ENCODE assay signal across 21 cellular contexts in the genomic region with DNA sequence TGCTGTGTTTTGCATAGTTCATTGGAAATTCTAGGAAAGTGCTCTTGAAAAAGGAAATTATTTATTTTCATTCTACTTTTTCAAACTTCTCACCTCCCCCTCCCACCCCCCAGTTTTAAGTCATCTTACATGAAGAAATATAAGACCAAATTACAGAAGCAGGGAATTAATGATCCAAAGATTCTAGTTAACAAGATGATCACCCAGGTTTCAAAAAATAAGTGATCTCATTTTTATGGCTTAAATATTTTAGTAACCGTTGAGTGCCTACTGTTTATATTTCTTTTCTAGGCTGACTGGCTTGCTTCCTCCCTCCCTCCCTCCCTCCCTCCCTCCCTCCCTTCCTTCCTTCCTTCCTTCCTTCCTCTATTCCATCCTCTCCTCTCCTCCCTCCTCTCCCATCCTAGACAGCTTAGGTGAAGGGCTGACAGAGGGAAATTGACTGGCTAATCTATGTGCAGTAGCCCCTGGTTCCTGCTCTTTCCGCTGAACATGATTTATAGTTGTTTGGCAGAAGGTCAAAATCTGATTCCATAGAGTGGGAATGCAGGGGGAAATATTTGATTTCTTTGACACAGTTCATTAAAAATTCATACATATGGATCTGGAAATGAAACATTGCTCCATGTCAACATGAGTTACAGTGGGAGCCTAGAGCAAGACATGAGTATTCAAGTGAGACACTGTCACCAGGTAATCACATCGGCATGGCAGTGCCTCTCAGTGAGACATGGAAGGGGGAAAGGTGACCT.
A peak's percentile ranks its signal among the peaks of the same experiment; 100 is the strongest.
DNase-seq lines count a peak whose midpoint lies in the region; ATAC-seq and TF ChIP-seq lines count a peak whose summit lies in the region.
"Had no signal": no experiment of that assay in that cellular context is flagged by ENCODE, and none has a peak within 500 bp of the region (broad histone marks: within the 10 kb centered on the region; RNA-seq: fewer than 3 reads in every experiment).

No MANE protein-coding gene starts in this region.

- H4K8ac ChIP-seq in IMR-90 (ENCODE audit: low read depth in 2 of 2, low read length in 2 of 2): no peak overlapping the region

- no peak overlapping the region for H2BK5ac ChIP-seq in IMR-90 (ENCODE audit: low read depth, low read length, poor library complexity, severe bottlenecking)

- H2BK20ac ChIP-seq in IMR-90 (ENCODE audit: low read depth, low read length): no peak overlapping the region

- no peak overlapping the region for H3K4me3 Mint-ChIP-seq in activated T-helper 2 cell treated with anti-CD3 and anti-CD28 coated beads, Interferon-gamma antibody, Interleukin-2, Interleukin-4, amounts not matched to agents 10 μg/mL and 5 μg/mL and 100 μg/mL, durations not matched to agents 14 hours and 24 hours and 36 hours (ENCODE audit: low read depth)
- no peak overlapping the region for H3K4me3 Mint-ChIP-seq in activated CD4-positive, alpha-beta T cell treated with anti-CD3 and anti-CD28 coated beads, Interleukin-2, amount 10 ng/mL, durations not matched to agents 24 days and 14 days
- H3K4me3 Mint-ChIP-seq in natural killer cell treated with Interleukin-12 subunit alpha and Interleukin-12 subunit beta and Interleukin-15 and Interleukin-18, amount 100 ng/mL, for 72 hours: no peak overlapping the region
- H3K4me3 Mint-ChIP-seq: immature natural killer cell had no signal

- in situ Hi-C loops in IMR-90 (cut with MboI; ENCODE audit: low sequenced_read_pairs): no loop called here

- no peaks in the 10 kb centered on the region; the same call in 1 of the 2 replicates for H3K9me1 ChIP-seq in IMR-90 (ENCODE audit: insufficient read depth, low read length)

- no peak overlapping the region for H4K5ac ChIP-seq in IMR-90 (ENCODE audit: low read depth, low read length)

- H3K23ac ChIP-seq in IMR-90 (ENCODE audit: low read depth, low read length): no peak overlapping the region

- no peak overlapping the region for H3K4ac ChIP-seq in IMR-90 (ENCODE audit: low read depth, low read length)

- no peaks in the 10 kb centered on the region for H3K9me2 ChIP-seq in PC-3 (replicated peaks; ENCODE audit: low read length)

- H3K27ac Mint-ChIP-seq in activated T-helper 2 cell treated with anti-CD3 and anti-CD28 coated beads, Interferon-gamma antibody, Interleukin-2, Interleukin-4, amounts not matched to agents 10 μg/mL and 5 μg/mL and 100 μg/mL, durations not matched to agents 14 hours and 24 hours and 36 hours: no peak overlapping the region
- H3K27ac Mint-ChIP-seq in activated CD4-positive, alpha-beta T cell treated with anti-CD3 and anti-CD28 coated beads, Interleukin-2, amount 10 ng/mL, durations not matched to agents 24 days and 14 days: no peak overlapping the region
- no peak overlapping the region for H3K27ac Mint-ChIP-seq in natural killer cell treated with Interleukin-12 subunit alpha and Interleukin-12 subunit beta and Interleukin-15 and Interleukin-18, amount 100 ng/mL, for 72 hours
- H3K27ac Mint-ChIP-seq: immature natural killer cell had no signal

- 0 out of 2 replicates have a peak overlapping the region, but pooled peaks have one; percentile 43 for H2AK5ac ChIP-seq in IMR-90 (ENCODE audit: low read depth, low read length)

- peaks cover 7% of the 10 kb centered on the region for H3K27me3 Mint-ChIP-seq in activated T-helper 2 cell treated with anti-CD3 and anti-CD28 coated beads, Interferon-gamma antibody, Interleukin-2, Interleukin-4, amounts not matched to agents 10 μg/mL and 5 μg/mL and 100 μg/mL, durations not matched to agents 14 hours and 24 hours and 36 hours (ENCODE audit: low read depth)
- H3K27me3 Mint-ChIP-seq in activated CD4-positive, alpha-beta T cell treated with anti-CD3 and anti-CD28 coated beads, Interleukin-2, amount 10 ng/mL, durations not matched to agents 24 days and 14 days: peaks cover 10% of the 10 kb centered on the region
- peaks cover 27 to 53% of the 10 kb centered on the region in 2 donors for H3K27me3 Mint-ChIP-seq in natural killer cell treated with Interleukin-12 subunit alpha and Interleukin-12 subunit beta and Interleukin-15 and Interleukin-18, amount 100 ng/mL, for 72 hours

- H2AFZ ChIP-seq in IMR-90 (replicated peaks; ENCODE audit: low read length, poor library complexity) (no peak overlapping the region), PC-3 (ENCODE audit: low read length) (no peak overlapping the region)

- H2AK9ac ChIP-seq in IMR-90 (replicated peaks; ENCODE audit: low read depth, low read length, poor library complexity): no peak overlapping the region

- DNase-seq in COLO668 (lab: John Stamatoyannopoulos, UW; ENCODE audit: unreplicated experiment): peak; percentile 46
- peak; percentile 24 for DNase-seq in IMR-90
- peak; percentile 86 for DNase-seq in PC-3
- DNase-seq in kidney tubule cell (ENCODE audit: low spot score): peak; percentile 78
- DNase-seq in activated T-helper 2 cell treated with anti-CD3 and anti-CD28 coated beads, Interferon-gamma antibody, Interleukin-2, Interleukin-4, amounts not matched to agents 10 μg/mL and 5 μg/mL and 100 μg/mL, durations not matched to agents 14 hours and 24 hours and 36 hours (ENCODE audit: low spot score): no peak
- DNase-seq in activated CD4-positive, alpha-beta T cell treated with anti-CD3 and anti-CD28 coated beads, Interleukin-2, amount 10 ng/mL, durations not matched to agents 24 days and 14 days: no peak
- DNase-seq in natural killer cell treated with Interleukin-12 subunit alpha and Interleukin-12 subunit beta and Interleukin-15 and Interleukin-18, amount 100 ng/mL, for 72 hours (ENCODE audit: low spot score): no peak
- DNase-seq: activated CD4-positive, alpha-beta T cell treated with anti-CD3 and anti-CD28 coated beads for 48 hours; activated CD8-positive, alpha-beta memory T cell treated with anti-CD3 and anti-CD28 coated beads, Interleukin-2, amount 50 U/mL, for 4 hours; activated effector memory CD4-positive, alpha-beta T cell treated with anti-CD3 and anti-CD28 coated beads, Interleukin-2, amount 50 U/mL, for 16 hours; Calu3; immature natural killer cell; NCI-H1436 treated with DMSO at 0.1 percent for 48 hours; NCI-H774; ovary; stimulated activated CD4-positive, alpha-beta T cell treated with anti-CD3 and anti-CD28 coated beads, Interleukin-2, amount 100 ng/mL, for 48 hours had no signal

- no peak overlapping the region for H3K4me3 ChIP-seq in IMR-90 (ENCODE audit: insufficient read depth, low read depth, low read length)
- H3K4me3 ChIP-seq in PC-3 (ENCODE audit: low read length): no peak overlapping the region
- H3K4me3 ChIP-seq: lung, ovary, skin epidermis had no signal

- H3K36me3 ChIP-seq in IMR-90 (ENCODE audit: control insufficient read depth, insufficient read depth, low read length) (no peaks in the 10 kb centered on the region), PC-3 (ENCODE audit: low read depth, low read length) (no peaks in the 10 kb centered on the region)
- H3K36me3 ChIP-seq: ovary had no signal

- no peak overlapping the region for H3K18ac ChIP-seq in IMR-90 (ENCODE audit: low read depth, low read length)

- H2BK15ac ChIP-seq in IMR-90 (ENCODE audit: low read depth, low read length): no peak overlapping the region

- H3K4me2 ChIP-seq in IMR-90 (ENCODE audit: low read depth, low read length) (no peak overlapping the region), PC-3 (ENCODE audit: low read length) (peak overlapping the region; percentile 61)

- no peak overlapping the region for H4K91ac ChIP-seq in IMR-90 (ENCODE audit: insufficient read depth, low read depth, low read length)

- no peaks in the 10 kb centered on the region for H3K79me2 ChIP-seq in PC-3 (ENCODE audit: low read length)

- dilution Hi-C loops in IMR-90 (cut with HindIII; ENCODE audit: low sequenced_read_pairs, unreplicated experiment): no loop called here

- 0 out of 2 replicates have a peak overlapping the region, but pooled peaks have one; percentile 28 for H3K14ac ChIP-seq in IMR-90 (replicated peaks; ENCODE audit: low read depth, low read length)

- H2BK120ac ChIP-seq in IMR-90 (ENCODE audit: low read depth, low read length): no peak overlapping the region

- no peaks in the 10 kb centered on the region for H3K27me3 ChIP-seq in IMR-90 (ENCODE audit: control insufficient read depth, insufficient read depth, low read length)
- H3K27me3 ChIP-seq in PC-3 (ENCODE audit: low read length): no peaks in the 10 kb centered on the region
- H3K27me3 ChIP-seq: ovary had no signal

- no peak for TF ChIP-seq POLR2A in IMR-90 (IDR thresholded peaks at IDR 0.05; ENCODE audit: low read depth, low read length)

- intact Hi-C loops in IMR-90 (cut with micrococcal nuclease): no loop called here
- intact Hi-C loops in PC-3 (cut with micrococcal nuclease): no loop called here
- intact Hi-C loops in activated T-helper 2 cell treated with anti-CD3 and anti-CD28 coated beads, Interferon-gamma antibody, Interleukin-2, Interleukin-4, amounts not matched to agents 10 μg/mL and 5 μg/mL and 100 μg/mL, durations not matched to agents 14 hours and 24 hours and 36 hours (cut with micrococcal nuclease): no loop called here
- intact Hi-C loops in activated CD4-positive, alpha-beta T cell treated with anti-CD3 and anti-CD28 coated beads, Interleukin-2, amount 10 ng/mL, durations not matched to agents 24 days and 14 days (cut with micrococcal nuclease): no loop called here

- no peaks in the 10 kb centered on the region for H3F3A ChIP-seq in PC-3 (ENCODE audit: low read length, unreplicated experiment)

- H3K27ac ChIP-seq in IMR-90 (ENCODE audit: insufficient read depth, low read length) (no peak overlapping the region), PC-3 (ENCODE audit: low read length) (peak overlapping the region; percentile 79)
- H3K27ac ChIP-seq: ovary, skin epidermis had no signal

- CTCF ChIA-PET in IMR-90 (lab: Yijun Ruan, JAX): no interaction called here
- CTCF ChIA-PET in PC-3 (lab: Charles Lee): interaction anchor here (0.6 kb wide), 1 partner anchor 10 kb away, joined by 7 read pairs; no protein-coding TSS in a partner anchor

- peaks cover 1% of the 10 kb centered on the region; the same call in 1 of the 2 replicates for H3K4me1 ChIP-seq in IMR-90 (ENCODE audit: control insufficient read depth, insufficient read depth, low read length)
- H3K4me1 ChIP-seq in PC-3 (ENCODE audit: insufficient read depth, low read length): peaks cover 30% of the 10 kb centered on the region

- TF ChIP-seq RAD21 in IMR-90 (IDR thresholded peaks at IDR 0.05; ENCODE audit: low read length): no peak

- TF ChIP-seq CTCF in IMR-90 (conservative IDR thresholded peaks at IDR 0.05; ENCODE audit: low read depth, low read length) (no peak), PC-3 (conservative IDR thresholded peaks at IDR 0.05; ENCODE audit: low read depth, low read length) (no peak)

- no peak overlapping the region for H3K56ac ChIP-seq in IMR-90 (ENCODE audit: extremely low read depth, insufficient read depth, low read length)

- no peaks in the 10 kb centered on the region for H3K79me1 ChIP-seq in IMR-90 (ENCODE audit: low read depth in 1 of 2, low read length in 2 of 2)

- H3K4me1 Mint-ChIP-seq in activated T-helper 2 cell treated with anti-CD3 and anti-CD28 coated beads, Interferon-gamma antibody, Interleukin-2, Interleukin-4, amounts not matched to agents 10 μg/mL and 5 μg/mL and 100 μg/mL, durations not matched to agents 14 hours and 24 hours and 36 hours (ENCODE audit: low read depth): no peaks in the 10 kb centered on the region
- H3K4me1 Mint-ChIP-seq in activated CD4-positive, alpha-beta T cell treated with anti-CD3 and anti-CD28 coated beads, Interleukin-2, amount 10 ng/mL, durations not matched to agents 24 days and 14 days: no peaks in the 10 kb centered on the region
- H3K4me1 Mint-ChIP-seq in natural killer cell treated with Interleukin-12 subunit alpha and Interleukin-12 subunit beta and Interleukin-15 and Interleukin-18, amount 100 ng/mL, for 72 hours (ENCODE audit: low read depth in 2 of 2): no peaks in the 10 kb centered on the region
- H3K4me1 Mint-ChIP-seq: immature natural killer cell had no signal

- H3K9me3 ChIP-seq in IMR-90 (ENCODE audit: control insufficient read depth, insufficient read depth, low read length) (no peaks in the 10 kb centered on the region), PC-3 (ENCODE audit: low read length) (no peaks in the 10 kb centered on the region)
- H3K9me3 ChIP-seq: ovary had no signal

- no peak overlapping the region for H3K9ac ChIP-seq in IMR-90 (ENCODE audit: low read depth, low read length)
- H3K9ac ChIP-seq in PC-3 (ENCODE audit: low read length): peak overlapping the region; percentile 43

- BruUV-seq in IMR-90 (replicated peaks; lab: Mats Ljungman, UMichigan) (no TSS peak), PC-3 (replicated peaks; lab: Mats Ljungman, UMichigan) (no TSS peak)

- no peak; the same call in 1 of the 2 replicates for ATAC-seq in IMR-90 (ENCODE audit: low read depth)
- ATAC-seq in PC-3: peak; percentile 67
- no peak for ATAC-seq in GM18909 (IDR thresholded peaks at IDR 0.05; ENCODE audit: poor library complexity, unreplicated experiment)
- ATAC-seq in natural killer cell treated with Interleukin-12 subunit alpha and Interleukin-12 subunit beta and Interleukin-15 and Interleukin-18, amount 100 ng/mL, for 72 hours: no peak
- ATAC-seq: esophagus mucosa, Panc1 had no signal

- H3K36me3 Mint-ChIP-seq in activated T-helper 2 cell treated with anti-CD3 and anti-CD28 coated beads, Interferon-gamma antibody, Interleukin-2, Interleukin-4, amounts not matched to agents 10 μg/mL and 5 μg/mL and 100 μg/mL, durations not matched to agents 14 hours and 24 hours and 36 hours (ENCODE audit: low read depth): no peaks in the 10 kb centered on the region
- no peaks in the 10 kb centered on the region for H3K36me3 Mint-ChIP-seq in activated CD4-positive, alpha-beta T cell treated with anti-CD3 and anti-CD28 coated beads, Interleukin-2, amount 10 ng/mL, durations not matched to agents 24 days and 14 days (ENCODE audit: low read depth)
- H3K36me3 Mint-ChIP-seq in natural killer cell treated with Interleukin-12 subunit alpha and Interleukin-12 subunit beta and Interleukin-15 and Interleukin-18, amount 100 ng/mL, for 72 hours: no peaks in the 10 kb centered on the region
- H3K36me3 Mint-ChIP-seq: immature natural killer cell had no signal

- WGBS in IMR-90 (ENCODE audit: extremely low coverage in 2 of 2, insufficient read length in 1 of 2), 2 experiments: no CpG with 5 or more reads among the region's 3 CpGs

- H4K20me1 ChIP-seq in IMR-90 (ENCODE audit: insufficient read depth, low read length): 0 out of 2 replicates have a peak, but pooled peaks cover 3% of the 10 kb centered on the region
- H4K20me1 ChIP-seq in PC-3 (ENCODE audit: low read length): no peaks in the 10 kb centered on the region

- H3K9me3 Mint-ChIP-seq in activated T-helper 2 cell treated with anti-CD3 and anti-CD28 coated beads, Interferon-gamma antibody, Interleukin-2, Interleukin-4, amounts not matched to agents 10 μg/mL and 5 μg/mL and 100 μg/mL, durations not matched to agents 14 hours and 24 hours and 36 hours: no peaks in the 10 kb centered on the region
- H3K9me3 Mint-ChIP-seq in activated CD4-positive, alpha-beta T cell treated with anti-CD3 and anti-CD28 coated beads, Interleukin-2, amount 10 ng/mL, durations not matched to agents 24 days and 14 days: no peaks in the 10 kb centered on the region
- no peaks in the 10 kb centered on the region for H3K9me3 Mint-ChIP-seq in natural killer cell treated with Interleukin-12 subunit alpha and Interleukin-12 subunit beta and Interleukin-15 and Interleukin-18, amount 100 ng/mL, for 72 hours

- POLR2A ChIA-PET in IMR-90 (lab: Charles Lee; ENCODE audit: unreplicated experiment): no interaction called here
- POLR2A ChIA-PET in PC-3 (lab: Charles Lee; ENCODE audit: unreplicated experiment): no interaction called here

Comparison
In these comparisons a context has a peak if more than half of its experiments do, and no peak if none do; other contexts are left out.
1. DNase-seq: peak in COLO668 (single experiment), IMR-90 (single experiment), PC-3 (single experiment) and kidney tubule cell (single experiment); none in activated T-helper 2 cell treated with anti-CD3 and anti-CD28 coated beads, Interferon-gamma antibody, Interleukin-2, Interleukin-4, amounts not matched to agents 10 μg/mL and 5 μg/mL and 100 μg/mL, durations not matched to agents 14 hours and 24 hours and 36 hours (single experiment), activated CD4-positive, alpha-beta T cell treated with anti-CD3 and anti-CD28 coated beads, Interleukin-2, amount 10 ng/mL, durations not matched to agents 24 days and 14 days (single experiment) and natural killer cell treated with Interleukin-12 subunit alpha and Interleukin-12 subunit beta and Interleukin-15 and Interleukin-18, amount 100 ng/mL, for 72 hours (single experiment).